1 cellular context compared by ENCODE assay signal in genomic region chr17:59290146-59290998, GRCh38.
TF ChIP-seq lines count a peak whose summit lies in the region.

No MANE protein-coding gene starts in this region.

TF ChIP-seq in WTC11, 78 proteins besides CTCF, POLR2A, EP300 and RAD21 (continued from another document):
- TF ChIP-seq FOXP4 (CRISPR knock-in tag; IDR thresholded peaks at IDR 0.05) (peak; percentile 30; the same call in 1 of the 2 replicates), USF1 (CRISPR knock-in tag; IDR thresholded peaks at IDR 0.05) (peak; percentile 44; the same call in 1 of the 2 replicates), ZBTB43 (CRISPR knock-in tag; IDR thresholded peaks at IDR 0.05) (0 out of 2 replicates have a peak, but pooled peaks have one; percentile 45), CREM (CRISPR knock-in tag; IDR thresholded peaks at IDR 0.05) (0 out of 2 replicates have a peak, but pooled peaks have one; percentile 44), USF2 (CRISPR knock-in tag; IDR thresholded peaks at IDR 0.05) (peak; percentile 48; the same call in 1 of the 2 replicates), MAX (CRISPR knock-in tag; IDR thresholded peaks at IDR 0.05) (peak; percentile 52; the same call in 1 of the 2 replicates), SP1 (CRISPR knock-in tag; conservative IDR thresholded peaks at IDR 0.05) (peak; percentile 39; the same call in 1 of the 2 replicates), FOXK1 (CRISPR knock-in tag; IDR thresholded peaks at IDR 0.05) (peak; percentile 38; the same call in 1 of the 2 replicates)
